ENCODE assay signal across 9 cellular contexts in genomic region chr2:174013310-174013751, GRCh38. TPM values are rescaled to one million over a fixed set of nuclear protein-coding genes. Genes with fewer than 3 reads are reported as not detected.
DNase-seq lines count a peak whose midpoint lies in the region; ATAC-seq lines count a peak whose summit lies in the region.
"Had no signal": no experiment of that assay in that cellular context is flagged by ENCODE, and none has a peak within 500 bp of the region (broad histone marks: within the 10 kb centered on the region; RNA-seq: fewer than 3 reads in every experiment).

No MANE protein-coding gene starts in this region.

- H3K4me3 Mint-ChIP-seq in activated naive CD8-positive, alpha-beta T cell = peak overlapping the region; percentile 32
- H3K4me3 Mint-ChIP-seq in activated naive CD8-positive, alpha-beta T cell treated with anti-CD3 and anti-CD28 coated beads, Interleukin-2, amount 50 U/mL, for 24 hours = no peak overlapping the region

- no peaks in the 10 kb centered on the region for H3K36me3 ChIP-seq in mucosa of stomach (ENCODE audit: control insufficient read depth, insufficient read depth, low read length)

- H3K9me3 Mint-ChIP-seq in activated naive CD8-positive, alpha-beta T cell (ENCODE audit: low read depth) = no peaks in the 10 kb centered on the region
- no peaks in the 10 kb centered on the region for H3K9me3 Mint-ChIP-seq in activated naive CD8-positive, alpha-beta T cell treated with anti-CD3 and anti-CD28 coated beads, Interleukin-2, amount 50 U/mL, for 24 hours

- H3K4me1 ChIP-seq in mucosa of stomach (ENCODE audit: control insufficient read depth, insufficient read depth, low read length) = peaks cover 11% of the 10 kb centered on the region

- no peak for DNase-seq in activated naive CD8-positive, alpha-beta T cell treated with anti-CD3 and anti-CD28 coated beads, Interleukin-2, amount 50 U/mL, for 24 hours
- DNase-seq in ureter (ENCODE audit: low spot score) = peak; percentile 62
- DNase-seq in activated gamma-delta T cell (lab: John Stamatoyannopoulos, UW) = no peak
- no peak for DNase-seq in GF-D8 (lab: John Stamatoyannopoulos, UW)
- DNase-seq: DMS79 treated with DMSO at 0.1 percent for 48 hours had no signal

- H3K9me3 ChIP-seq in mucosa of stomach (ENCODE audit: control insufficient read depth, low read length) = no peaks in the 10 kb centered on the region

- peak overlapping the region; percentile 80 for H3K9ac ChIP-seq in mucosa of stomach (ENCODE audit: low read length)

- peaks cover 8% of the 10 kb centered on the region for H3K4me1 Mint-ChIP-seq in activated naive CD8-positive, alpha-beta T cell (ENCODE audit: low read depth)
- H3K4me1 Mint-ChIP-seq in activated naive CD8-positive, alpha-beta T cell treated with anti-CD3 and anti-CD28 coated beads, Interleukin-2, amount 50 U/mL, for 24 hours = peaks cover 13% of the 10 kb centered on the region

- peak overlapping the region; percentile 3 for H3K4me3 ChIP-seq in mucosa of stomach (ENCODE audit: low read length)

- no peak overlapping the region for H3K27ac Mint-ChIP-seq in activated naive CD8-positive, alpha-beta T cell
- no peak overlapping the region for H3K27ac Mint-ChIP-seq in activated naive CD8-positive, alpha-beta T cell treated with anti-CD3 and anti-CD28 coated beads, Interleukin-2, amount 50 U/mL, for 24 hours

- H3K27me3 Mint-ChIP-seq in activated naive CD8-positive, alpha-beta T cell = peaks cover 15% of the 10 kb centered on the region
- H3K27me3 Mint-ChIP-seq in activated naive CD8-positive, alpha-beta T cell treated with anti-CD3 and anti-CD28 coated beads, Interleukin-2, amount 50 U/mL, for 24 hours = peaks cover 4% of the 10 kb centered on the region

- ATAC-seq in activated naive CD8-positive, alpha-beta T cell treated with anti-CD3 and anti-CD28 coated beads, Interleukin-2, amount 50 U/mL, for 24 hours = no peak
- ATAC-seq in esophagus mucosa = peak; percentile 18
- no peak for ATAC-seq in GM21515 (IDR thresholded peaks at IDR 0.05; ENCODE audit: unreplicated experiment)

- H3K36me3 Mint-ChIP-seq in activated naive CD8-positive, alpha-beta T cell = peaks cover 2% of the 10 kb centered on the region
- H3K36me3 Mint-ChIP-seq in activated naive CD8-positive, alpha-beta T cell treated with anti-CD3 and anti-CD28 coated beads, Interleukin-2, amount 50 U/mL, for 24 hours (ENCODE audit: low read depth) = no peaks in the 10 kb centered on the region

- H3K27me3 ChIP-seq in mucosa of stomach (ENCODE audit: control insufficient read depth, insufficient read depth, low read length) = no peaks in the 10 kb centered on the region

RNA-seq across cellular contexts. Expression of gene SP3, which starts 48.2 kb away (rescaled TPM):
- total RNA-seq in esophagus mucosa (51.1 TPM), ureter (104 TPM)
